ENCODE assay signal across 14 cellular contexts in the genomic region with DNA sequence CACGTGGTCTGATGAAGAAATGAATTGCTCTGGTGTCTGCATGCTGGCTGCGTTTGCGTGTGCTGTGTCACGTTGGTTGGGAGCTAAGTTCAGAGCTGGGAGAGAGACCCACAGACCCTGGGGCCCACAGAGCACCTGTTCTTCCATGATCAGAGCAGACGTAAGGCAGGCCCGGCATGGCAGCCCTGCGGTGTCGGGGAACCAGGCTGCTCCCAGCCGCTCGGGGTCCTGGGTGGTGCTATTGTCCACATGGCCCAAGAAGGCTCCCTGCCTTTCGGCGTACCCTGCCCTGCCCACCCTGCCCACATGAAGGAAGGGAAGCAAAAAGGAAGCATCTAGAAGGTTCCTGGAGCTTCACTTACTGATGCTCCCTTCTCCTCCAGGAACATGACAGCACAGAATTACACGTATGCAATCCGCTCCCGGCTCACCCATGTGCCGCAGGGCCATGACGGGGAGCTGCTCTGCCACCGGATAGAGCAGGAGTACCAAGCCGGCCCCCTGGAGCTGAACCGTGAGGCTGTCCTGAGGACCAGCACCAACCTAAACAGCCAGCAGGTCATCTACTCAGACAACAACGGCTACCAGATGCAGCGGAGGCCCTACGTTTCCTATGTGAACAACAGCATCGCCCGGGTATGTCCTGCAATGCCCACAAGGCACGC. TPM values are rescaled to one million over a fixed set of nuclear protein-coding genes. Genes with fewer than 3 reads are reported as not detected.
DNase-seq lines count a peak whose midpoint lies in the region; ATAC-seq and TF ChIP-seq lines count a peak whose summit lies in the region.
"Had no signal": no experiment of that assay in that cellular context is flagged by ENCODE, and none has a peak within 500 bp of the region (broad histone marks: within the 10 kb centered on the region; RNA-seq: fewer than 3 reads in every experiment).

No MANE protein-coding gene starts in this region.

- H2BK15ac ChIP-seq in neuronal stem cell (ENCODE audit: low read length) = no peak overlapping the region

- intact Hi-C loops in body of pancreas (cut with DNase I) (no loop called here), dorsolateral prefrontal cortex (cut with DNase I) (no loop called here)

- H2BK12ac ChIP-seq in neuronal stem cell (ENCODE audit: low read length) = no peak overlapping the region

- H3K9me3 ChIP-seq in neuronal stem cell (replicated peaks in 1 of 2; ENCODE audit: control insufficient read depth in 2 of 2, insufficient read depth in 1 of 2, low read depth in 1 of 2, low read length in 2 of 2) (peaks cover 6 to 15% of the 10 kb centered on the region in 2 donors), body of pancreas (no peaks in the 10 kb centered on the region)

- peak overlapping the region; percentile 13 for H3K23ac ChIP-seq in neuronal stem cell (ENCODE audit: low read depth, low read length, poor library complexity)

- H3K27ac ChIP-seq in neuronal stem cell (replicated peaks; ENCODE audit: low read length) = no peak overlapping the region
- H3K27ac ChIP-seq in body of pancreas = no peak overlapping the region
- peak overlapping the region in 23 of 59 donors; percentile 23 to 85 (median 64) for H3K27ac ChIP-seq in dorsolateral prefrontal cortex
- H3K27ac ChIP-seq: 22Rv1 had no signal

- no peaks in the 10 kb centered on the region for H3K9me3 Mint-ChIP-seq in central memory CD8-positive, alpha-beta T cell

- H2BK120ac ChIP-seq in neuronal stem cell (ENCODE audit: low read depth, low read length) = no peak overlapping the region

- no CpG with 5 or more reads among the region's 26 CpGs for WGBS in neuronal stem cell (ENCODE audit: extremely low coverage in 2 of 2, insufficient read length in 2 of 2, insufficient replicate concordance in 1 of 2), 2 donors
- WGBS in body of pancreas, 2 donors = 90 to 93% methylated on average over 12 to 26 of the region's 26 CpGs

- H3K27me3 ChIP-seq in neuronal stem cell (ENCODE audit: control insufficient read depth in 3 of 3, insufficient read depth in 3 of 3, low read depth in 1 of 3, low read length in 3 of 3) (no peaks in the 10 kb centered on the region), body of pancreas (no peaks in the 10 kb centered on the region), dorsolateral prefrontal cortex (no peaks in the 10 kb centered on the region)

- H2AK5ac ChIP-seq in neuronal stem cell (ENCODE audit: low read depth, low read length) = no peak overlapping the region

- peak; percentile 46 for DNase-seq in NK-92 treated with Interleukin-12 subunit alpha and Interleukin-12 subunit beta, amount 100 ng/mL, for 24 hours (lab: John Stamatoyannopoulos, UW)
- DNase-seq in NK-92 (lab: John Stamatoyannopoulos, UW; ENCODE audit: unreplicated experiment) (no peak), neuronal stem cell (ENCODE audit: low spot score) (no peak), body of pancreas (no peak), dorsolateral prefrontal cortex (no peak), iPS-NIHi7 (ENCODE audit: extremely low spot score) (no peak)
- peak; percentile 46 for DNase-seq in Jurkat, Clone E6-1 (ENCODE audit: low read depth, low spot score)
- DNase-seq in central memory CD8-positive, alpha-beta T cell (ENCODE audit: low spot score in 2 of 2) = no peak
- DNase-seq: DMS53, GF-D8, HCEC 1CT, HFFc6 had no signal

- ATAC-seq in central memory CD8-positive, alpha-beta T cell (replicated peaks; ENCODE audit: extremely low read depth, poor library complexity, severe bottlenecking) = no peak
- ATAC-seq in body of pancreas = no peak

- H3K27ac Mint-ChIP-seq in central memory CD8-positive, alpha-beta T cell (ENCODE audit: low read depth) = peak overlapping the region; percentile 49
- H3K27ac Mint-ChIP-seq: HFFc6 had no signal

- no peak for TF ChIP-seq POLR2A in body of pancreas (IDR thresholded peaks at IDR 0.05)

- no peak overlapping the region for H3K9ac ChIP-seq in neuronal stem cell (ENCODE audit: low read depth, low read length, poor library complexity)

- no peak overlapping the region for H4K91ac ChIP-seq in neuronal stem cell (ENCODE audit: low read depth, low read length, poor library complexity)

- H3K79me1 ChIP-seq in neuronal stem cell (ENCODE audit: low read depth, low read length) = peaks cover 1% of the 10 kb centered on the region

- H3K18ac ChIP-seq in neuronal stem cell (ENCODE audit: low read length) = no peak overlapping the region

- H3K4me1 ChIP-seq in neuronal stem cell (ENCODE audit: control insufficient read depth in 2 of 2, insufficient read depth in 1 of 2, low read depth in 1 of 2, low read length in 2 of 2) (peaks cover 0 to 3% of the 10 kb centered on the region in 2 donors), body of pancreas (no peaks in the 10 kb centered on the region)

- peaks cover 4 to 37% of the 10 kb centered on the region in 2 donors for H3K36me3 ChIP-seq in neuronal stem cell (replicated peaks in 1 of 2; ENCODE audit: control insufficient read depth in 2 of 2, insufficient read depth in 2 of 2, low read length in 2 of 2)
- peaks cover 12 to 15% of the 10 kb centered on the region in 2 donors for H3K36me3 ChIP-seq in body of pancreas (replicated peaks in 1 of 2; ENCODE audit: insufficient read depth in 1 of 2, low read depth in 2 of 2)

- no peak overlapping the region for H3K4ac ChIP-seq in neuronal stem cell (ENCODE audit: low read length)

- TF ChIP-seq CTCF in body of pancreas (IDR thresholded peaks at IDR 0.05) = no peak
- no peak for TF ChIP-seq CTCF in dorsolateral prefrontal cortex (IDR thresholded peaks at IDR 0.05 in 54 of 56, conservative IDR thresholded peaks at IDR 0.05 in 2 of 56; ENCODE audit: low read depth in 1 of 56, partially characterized antibody in 56 of 56)

- no peak overlapping the region for H3K4me3 ChIP-seq in Jurkat, Clone E6-1 (ENCODE audit: low read length)
- H3K4me3 ChIP-seq in neuronal stem cell (ENCODE audit: low read length in 2 of 2) (no peak overlapping the region), body of pancreas (no peak overlapping the region), dorsolateral prefrontal cortex (no peak overlapping the region)

- no peak overlapping the region for H3K4me3 Mint-ChIP-seq in central memory CD8-positive, alpha-beta T cell
- H3K4me3 Mint-ChIP-seq: CD14-positive monocyte, HFFc6 had no signal

- H3K14ac ChIP-seq in neuronal stem cell (ENCODE audit: low read length) = no peak overlapping the region

- H2BK5ac ChIP-seq in neuronal stem cell (ENCODE audit: low read length) = no peak overlapping the region

- no peak overlapping the region for H4K8ac ChIP-seq in neuronal stem cell (ENCODE audit: low read depth, low read length)

- H3K4me1 Mint-ChIP-seq in central memory CD8-positive, alpha-beta T cell = peaks cover 24% of the 10 kb centered on the region

- H2AFZ ChIP-seq in neuronal stem cell (ENCODE audit: low read length) = no peak overlapping the region

- H3K27me3 Mint-ChIP-seq in central memory CD8-positive, alpha-beta T cell = no peaks in the 10 kb centered on the region

- no peak overlapping the region for H3K4me2 ChIP-seq in neuronal stem cell (ENCODE audit: insufficient read depth, low read length, poor library complexity, severe bottlenecking)

- peaks cover 30% of the 10 kb centered on the region for H3K36me3 Mint-ChIP-seq in central memory CD8-positive, alpha-beta T cell (ENCODE audit: insufficient read depth)

RNA-seq across cellular contexts. Expression of a gene that starts 30.9 kb away (rescaled TPM):
- 228 TPM for polyA plus RNA-seq in Jurkat, Clone E6-1 (2012; ENCODE audit: insufficient read depth, insufficient read length)
- polyA plus RNA-seq in neuronal stem cell (2013, experiment 1 of 2) = 198 TPM
- polyA plus RNA-seq in neuronal stem cell (2013, experiment 2 of 2) = 203 TPM
- total RNA-seq in body of pancreas (100 to 1,000 TPM in 1 of 2 donors, 10 to 100 TPM in 1; 97.9 to 115 TPM), dorsolateral prefrontal cortex (100 to 1,000 TPM; 242 to 474 (median 356) TPM)

RNA-seq across cellular contexts. Expression of a gene that starts 34.6 kb away (rescaled TPM):
- polyA plus RNA-seq in Jurkat, Clone E6-1 (2012; ENCODE audit: insufficient read depth, insufficient read length) = 15.0 TPM
- polyA plus RNA-seq in neuronal stem cell (2013, experiment 1 of 2) = 3.9 TPM
- 4.0 TPM for polyA plus RNA-seq in neuronal stem cell (2013, experiment 2 of 2)
- total RNA-seq in body of pancreas (10 to 100 TPM; 22.4 to 28.3 TPM), dorsolateral prefrontal cortex (10 to 100 TPM; 22.1 to 45.0 (median 34.3) TPM)

Comparison
In these comparisons a context has a peak if more than half of its experiments do, and no peak if none do; other contexts are left out.
1. DNase-seq: peak in NK-92 treated with Interleukin-12 subunit alpha and Interleukin-12 subunit beta, amount 100 ng/mL, for 24 hours (single experiment) and Jurkat, Clone E6-1 (single experiment); none in NK-92 (single experiment), central memory CD8-positive, alpha-beta T cell (0 of 2), neuronal stem cell (single experiment), body of pancreas (0 of 4), dorsolateral prefrontal cortex (0 of 10) and iPS-NIHi7 (single experiment).